ENCODE assay signal across 19 cellular contexts in genomic region chr4:38204317-38205060, GRCh38.
"Had no signal": no experiment of that assay in that cellular context is flagged by ENCODE, and none has a peak within 500 bp of the region (broad histone marks: within the 10 kb centered on the region; RNA-seq: fewer than 3 reads in every experiment).

No MANE protein-coding gene starts in this region.

- H3K4me1 Mint-ChIP-seq: activated CD4-positive, alpha-beta T cell treated with anti-CD3 and anti-CD28 coated beads, Interleukin-2, amount 10 ng/mL, durations not matched to agents 24 days and 14 days; activated T-helper 17 cell treated with anti-CD3 and anti-CD28 coated beads, Interleukin-2, amount 50 U/mL, for 72 hours had no signal

- H3K4me3 Mint-ChIP-seq: activated CD4-positive, alpha-beta T cell treated with anti-CD3 and anti-CD28 coated beads, Interleukin-2, amount 10 ng/mL, durations not matched to agents 24 days and 14 days; activated CD8-positive, alpha-beta T cell treated with anti-CD3 and anti-CD28 coated beads for 36 hours; activated naive CD8-positive, alpha-beta T cell treated with anti-CD3 and anti-CD28 coated beads, Interleukin-2, amount 10 ng/mL, durations not matched to agents 7 days and 5 days; activated T-helper 17 cell treated with anti-CD3 and anti-CD28 coated beads, Interleukin-2, amount 50 U/mL, for 72 hours; naive thymus-derived CD8-positive, alpha-beta T cell; stimulated activated naive CD8-positive, alpha-beta T cell treated with anti-CD3 and anti-CD28 coated beads, Interleukin-15, Interleukin-2, amounts not matched to agents 100 ng/mL and 50 ng/mL, for 24 hours; T-helper 1 cell treated with Interleukin-12 subunit alpha and Interleukin-12 subunit beta and Interleukin-4 antibody, amounts not matched to agents 30 μg/mL and 1 μg/mL, for 36 hours had no signal

- H3K27ac Mint-ChIP-seq: activated CD4-positive, alpha-beta T cell treated with anti-CD3 and anti-CD28 coated beads, Interleukin-2, amount 10 ng/mL, durations not matched to agents 24 days and 14 days; activated CD8-positive, alpha-beta T cell treated with anti-CD3 and anti-CD28 coated beads for 36 hours; activated naive CD8-positive, alpha-beta T cell treated with anti-CD3 and anti-CD28 coated beads, Interleukin-2, amount 10 ng/mL, durations not matched to agents 7 days and 5 days; activated T-helper 17 cell treated with anti-CD3 and anti-CD28 coated beads, Interleukin-2, amount 50 U/mL, for 72 hours; stimulated activated naive CD8-positive, alpha-beta T cell treated with anti-CD3 and anti-CD28 coated beads, Interleukin-15, Interleukin-2, amounts not matched to agents 100 ng/mL and 50 ng/mL, for 24 hours; T-helper 1 cell treated with Interleukin-12 subunit alpha and Interleukin-12 subunit beta and Interleukin-4 antibody, amounts not matched to agents 30 μg/mL and 1 μg/mL, for 36 hours had no signal

- H3K9me3 Mint-ChIP-seq: activated CD4-positive, alpha-beta T cell treated with anti-CD3 and anti-CD28 coated beads, Interleukin-2, amount 10 ng/mL, durations not matched to agents 24 days and 14 days; T-helper 1 cell treated with Interleukin-12 subunit alpha and Interleukin-12 subunit beta and Interleukin-4 antibody, amounts not matched to agents 30 μg/mL and 1 μg/mL, for 36 hours had no signal

- H3K27me3 Mint-ChIP-seq: activated CD8-positive, alpha-beta T cell treated with anti-CD3 and anti-CD28 coated beads for 36 hours; activated T-helper 17 cell treated with anti-CD3 and anti-CD28 coated beads, Interleukin-2, amount 50 U/mL, for 72 hours; naive thymus-derived CD8-positive, alpha-beta T cell; stimulated activated naive CD8-positive, alpha-beta T cell treated with anti-CD3 and anti-CD28 coated beads, Interleukin-15, Interleukin-2, amounts not matched to agents 100 ng/mL and 50 ng/mL, for 24 hours had no signal

- H3K27ac ChIP-seq: left ventricle myocardium inferior, neutrophil, parathyroid adenoma, testis, upper lobe of left lung had no signal

- H3K36me3 Mint-ChIP-seq: naive thymus-derived CD8-positive, alpha-beta T cell had no signal

- DNase-seq: activated CD4-positive, alpha-beta T cell treated with anti-CD3 and anti-CD28 coated beads, Interleukin-2, amount 10 ng/mL, durations not matched to agents 24 days and 14 days; activated CD8-positive, alpha-beta T cell treated with anti-CD3 and anti-CD28 coated beads for 36 hours; activated naive CD4-positive, alpha-beta T cell; activated naive CD8-positive, alpha-beta T cell treated with anti-CD3 and anti-CD28 coated beads, Interleukin-2, amount 10 ng/mL, durations not matched to agents 7 days and 5 days; activated T-cell treated with anti-CD3 and anti-CD28 coated beads, Interleukin-2, amount 50 U/mL, for 1 hour; cerebellar nuclear complex; effector CD8-positive, alpha-beta T cell; esophagus squamous epithelium; kidney; left ventricle myocardium inferior; mesenchymal stem cell; naive thymus-derived CD8-positive, alpha-beta T cell; testis; upper lobe of left lung had no signal
